Comparison of ENCODE assay signal across 2 cellular contexts in the genomic region with DNA sequence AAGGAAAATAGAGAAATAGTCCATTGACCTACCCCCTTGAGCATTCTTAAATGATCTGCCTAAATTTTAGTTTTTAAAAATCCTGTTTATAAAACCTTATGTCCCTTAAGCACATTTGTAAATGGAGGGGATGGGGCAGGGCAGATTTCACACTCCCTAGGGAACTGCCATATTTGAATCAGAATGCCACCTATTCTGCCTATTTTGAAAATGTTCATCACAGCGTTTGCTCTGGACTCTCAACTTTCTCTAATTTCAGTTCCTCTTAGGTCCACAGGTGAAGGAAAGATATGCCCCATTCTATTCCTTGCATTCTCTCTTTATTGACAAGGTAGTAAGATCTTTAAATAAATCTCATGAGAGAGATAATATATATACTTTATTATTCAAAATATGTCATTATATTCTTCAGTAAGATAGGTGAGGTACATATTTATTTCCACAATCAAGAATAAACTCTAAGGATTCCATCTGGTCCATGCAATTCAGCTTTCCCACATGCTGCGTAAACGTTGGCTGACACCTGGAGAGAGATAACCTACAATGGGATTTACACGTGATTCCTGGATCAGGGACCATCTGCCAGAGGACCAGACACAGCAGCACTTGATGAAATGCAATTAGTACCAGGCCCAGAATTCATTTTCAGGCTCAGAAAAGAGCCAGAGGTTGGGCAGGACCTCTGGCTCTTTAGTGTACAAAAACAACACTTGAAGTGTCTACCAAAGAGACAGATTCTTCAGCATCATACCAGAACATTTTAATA.
TF ChIP-seq lines count a peak whose summit lies in the region.

No MANE protein-coding gene starts in this region.

TF ChIP-seq in SK-N-SH, 30 proteins besides CTCF, POLR2A, EP300 and RAD21 (continued from another document):
- TF ChIP-seq, protein P1, sequence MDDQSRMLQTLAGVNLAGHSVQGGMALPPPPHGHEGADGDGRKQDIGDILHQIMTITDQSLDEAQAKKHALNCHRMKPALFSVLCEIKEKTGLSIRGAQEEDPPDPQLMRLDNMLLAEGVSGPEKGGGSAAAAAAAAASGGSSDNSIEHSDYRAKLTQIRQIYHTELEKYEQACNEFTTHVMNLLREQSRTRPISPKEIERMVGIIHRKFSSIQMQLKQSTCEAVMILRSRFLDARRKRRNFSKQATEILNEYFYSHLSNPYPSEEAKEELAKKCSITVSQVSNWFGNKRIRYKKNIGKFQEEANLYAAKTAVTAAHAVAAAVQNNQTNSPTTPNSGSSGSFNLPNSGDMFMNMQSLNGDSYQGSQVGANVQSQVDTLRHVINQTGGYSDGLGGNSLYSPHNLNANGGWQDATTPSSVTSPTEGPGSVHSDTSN (IDR thresholded peaks at IDR 0.05): no peak
- TF ChIP-seq, protein P2, sequence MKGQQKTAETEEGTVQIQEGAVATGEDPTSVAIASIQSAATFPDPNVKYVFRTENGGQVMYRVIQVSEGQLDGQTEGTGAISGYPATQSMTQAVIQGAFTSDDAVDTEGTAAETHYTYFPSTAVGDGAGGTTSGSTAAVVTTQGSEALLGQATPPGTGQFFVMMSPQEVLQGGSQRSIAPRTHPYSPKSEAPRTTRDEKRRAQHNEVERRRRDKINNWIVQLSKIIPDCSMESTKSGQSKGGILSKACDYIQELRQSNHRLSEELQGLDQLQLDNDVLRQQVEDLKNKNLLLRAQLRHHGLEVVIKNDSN (IDR thresholded peaks at IDR 0.05; ENCODE audit: borderline replicate concordance, low read depth): no peak
- TF ChIP-seq GATA2 (CRISPR knock-in tag; IDR thresholded peaks at IDR 0.05) (peak; percentile 70), TCF12 (IDR thresholded peaks at IDR 0.05) (no peak), NFIC (IDR thresholded peaks at IDR 0.05; ENCODE audit: borderline replicate concordance) (no peak), EZH2phosphoT487 (IDR thresholded peaks at IDR 0.05; ENCODE audit: borderline replicate concordance, low read depth) (no peak), RCOR1 (IDR thresholded peaks at IDR 0.05; ENCODE audit: low read length) (peak; percentile 60; the same call in 1 of the 2 replicates), FOXM1 (IDR thresholded peaks at IDR 0.05; ENCODE audit: low read depth) (no peak), MXI1 (IDR thresholded peaks at IDR 0.05; ENCODE audit: low read depth, low read length) (peak; percentile 76; the same call in 1 of the 2 replicates), SMC3 (IDR thresholded peaks at IDR 0.05; ENCODE audit: low read depth, low read length) (no peak), RXRA (IDR thresholded peaks at IDR 0.05; ENCODE audit: borderline replicate concordance, low read depth) (no peak)
- TF ChIP-seq, protein P3, sequence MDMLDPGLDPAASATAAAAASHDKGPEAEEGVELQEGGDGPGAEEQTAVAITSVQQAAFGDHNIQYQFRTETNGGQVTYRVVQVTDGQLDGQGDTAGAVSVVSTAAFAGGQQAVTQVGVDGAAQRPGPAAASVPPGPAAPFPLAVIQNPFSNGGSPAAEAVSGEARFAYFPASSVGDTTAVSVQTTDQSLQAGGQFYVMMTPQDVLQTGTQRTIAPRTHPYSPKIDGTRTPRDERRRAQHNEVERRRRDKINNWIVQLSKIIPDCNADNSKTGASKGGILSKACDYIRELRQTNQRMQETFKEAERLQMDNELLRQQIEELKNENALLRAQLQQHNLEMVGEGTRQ (IDR thresholded peaks at IDR 0.05; ENCODE audit: borderline replicate concordance, low read depth, low read length): no peak
- TF ChIP-seq, protein P4, sequence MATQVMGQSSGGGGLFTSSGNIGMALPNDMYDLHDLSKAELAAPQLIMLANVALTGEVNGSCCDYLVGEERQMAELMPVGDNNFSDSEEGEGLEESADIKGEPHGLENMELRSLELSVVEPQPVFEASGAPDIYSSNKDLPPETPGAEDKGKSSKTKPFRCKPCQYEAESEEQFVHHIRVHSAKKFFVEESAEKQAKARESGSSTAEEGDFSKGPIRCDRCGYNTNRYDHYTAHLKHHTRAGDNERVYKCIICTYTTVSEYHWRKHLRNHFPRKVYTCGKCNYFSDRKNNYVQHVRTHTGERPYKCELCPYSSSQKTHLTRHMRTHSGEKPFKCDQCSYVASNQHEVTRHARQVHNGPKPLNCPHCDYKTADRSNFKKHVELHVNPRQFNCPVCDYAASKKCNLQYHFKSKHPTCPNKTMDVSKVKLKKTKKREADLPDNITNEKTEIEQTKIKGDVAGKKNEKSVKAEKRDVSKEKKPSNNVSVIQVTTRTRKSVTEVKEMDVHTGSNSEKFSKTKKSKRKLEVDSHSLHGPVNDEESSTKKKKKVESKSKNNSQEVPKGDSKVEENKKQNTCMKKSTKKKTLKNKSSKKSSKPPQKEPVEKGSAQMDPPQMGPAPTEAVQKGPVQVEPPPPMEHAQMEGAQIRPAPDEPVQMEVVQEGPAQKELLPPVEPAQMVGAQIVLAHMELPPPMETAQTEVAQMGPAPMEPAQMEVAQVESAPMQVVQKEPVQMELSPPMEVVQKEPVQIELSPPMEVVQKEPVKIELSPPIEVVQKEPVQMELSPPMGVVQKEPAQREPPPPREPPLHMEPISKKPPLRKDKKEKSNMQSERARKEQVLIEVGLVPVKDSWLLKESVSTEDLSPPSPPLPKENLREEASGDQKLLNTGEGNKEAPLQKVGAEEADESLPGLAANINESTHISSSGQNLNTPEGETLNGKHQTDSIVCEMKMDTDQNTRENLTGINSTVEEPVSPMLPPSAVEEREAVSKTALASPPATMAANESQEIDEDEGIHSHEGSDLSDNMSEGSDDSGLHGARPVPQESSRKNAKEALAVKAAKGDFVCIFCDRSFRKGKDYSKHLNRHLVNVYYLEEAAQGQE (IDR thresholded peaks at IDR 0.05; ENCODE audit: low read depth, low read length): no peak
- TF ChIP-seq, protein P5, sequence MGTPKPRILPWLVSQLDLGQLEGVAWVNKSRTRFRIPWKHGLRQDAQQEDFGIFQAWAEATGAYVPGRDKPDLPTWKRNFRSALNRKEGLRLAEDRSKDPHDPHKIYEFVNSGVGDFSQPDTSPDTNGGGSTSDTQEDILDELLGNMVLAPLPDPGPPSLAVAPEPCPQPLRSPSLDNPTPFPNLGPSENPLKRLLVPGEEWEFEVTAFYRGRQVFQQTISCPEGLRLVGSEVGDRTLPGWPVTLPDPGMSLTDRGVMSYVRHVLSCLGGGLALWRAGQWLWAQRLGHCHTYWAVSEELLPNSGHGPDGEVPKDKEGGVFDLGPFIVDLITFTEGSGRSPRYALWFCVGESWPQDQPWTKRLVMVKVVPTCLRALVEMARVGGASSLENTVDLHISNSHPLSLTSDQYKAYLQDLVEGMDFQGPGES (IDR thresholded peaks at IDR 0.05; ENCODE audit: low read depth, low read length): no peak

TF ChIP-seq in SK-N-SH treated with all-trans-retinoic acid at 6 μM for 48 hours, 23 proteins besides CTCF, POLR2A, EP300 and RAD21 (continued from another document):
- TF ChIP-seq, protein P6, sequence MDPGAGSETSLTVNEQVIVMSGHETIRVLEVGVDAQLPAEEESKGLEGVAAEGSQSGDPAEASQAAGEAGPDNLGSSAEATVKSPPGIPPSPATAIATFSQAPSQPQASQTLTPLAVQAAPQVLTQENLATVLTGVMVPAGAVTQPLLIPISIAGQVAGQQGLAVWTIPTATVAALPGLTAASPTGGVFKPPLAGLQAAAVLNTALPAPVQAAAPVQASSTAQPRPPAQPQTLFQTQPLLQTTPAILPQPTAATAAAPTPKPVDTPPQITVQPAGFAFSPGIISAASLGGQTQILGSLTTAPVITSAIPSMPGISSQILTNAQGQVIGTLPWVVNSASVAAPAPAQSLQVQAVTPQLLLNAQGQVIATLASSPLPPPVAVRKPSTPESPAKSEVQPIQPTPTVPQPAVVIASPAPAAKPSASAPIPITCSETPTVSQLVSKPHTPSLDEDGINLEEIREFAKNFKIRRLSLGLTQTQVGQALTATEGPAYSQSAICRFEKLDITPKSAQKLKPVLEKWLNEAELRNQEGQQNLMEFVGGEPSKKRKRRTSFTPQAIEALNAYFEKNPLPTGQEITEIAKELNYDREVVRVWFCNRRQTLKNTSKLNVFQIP (CRISPR knock-in tag; IDR thresholded peaks at IDR 0.05; ENCODE audit: borderline replicate concordance, low read depth): no peak
- no peak for TF ChIP-seq ESRRG (CRISPR knock-in tag; IDR thresholded peaks at IDR 0.05)
TF ChIP-seq in SK-N-SH treated with all-trans-retinoic acid at 6 μM for 48 hours: peak in this region for 0.
